18 cellular contexts compared by ENCODE assay signal in genomic region chr12:93689076-93689834, GRCh38. TPM values are rescaled to one million over a fixed set of nuclear protein-coding genes. Genes with fewer than 3 reads are reported as not detected.
DNase-seq lines count a peak whose midpoint lies in the region; ATAC-seq, FAIRE-seq and TF ChIP-seq lines count a peak whose summit lies in the region.
"Had no signal": no experiment of that assay in that cellular context is flagged by ENCODE, and none has a peak within 500 bp of the region (broad histone marks: within the 10 kb centered on the region; RNA-seq: fewer than 3 reads in every experiment).

No MANE protein-coding gene starts in this region.

- peak overlapping the region in 1 of 2 experiments; percentile 19; a peak in 2 of 4 replicates for H3K9ac ChIP-seq in K562 (ENCODE audit: insufficient read depth in 1 of 2, low read depth in 2 of 2, low read length in 2 of 2)

- FAIRE-seq in K562 (lab: Jason Lieb, UNC) (peak; percentile 79), frontal cortex (lab: Jason Lieb, UNC) (no peak)
- FAIRE-seq: colon, D721Med had no signal

- H3K79me2 ChIP-seq in K562 (ENCODE audit: control insufficient read depth, insufficient read depth, low read length): peaks cover 17% of the 10 kb centered on the region; the same call in 2 of the 3 replicates

- peak in 1 of 3 donors; percentile 89 for DNase-seq in CD4-positive, CD25-positive, alpha-beta regulatory T cell
- DNase-seq in DMS53 treated with DMSO at 0.1 percent for 48 hours (lab: John Stamatoyannopoulos, UW; ENCODE audit: unreplicated experiment) (peak; percentile 45), K562 (ENCODE audit: extremely low read depth in 1 of 4, low spot score in 3 of 4) (peak in 1 of 4 experiments; percentile 49), mucosa of descending colon (peak in 1 of 3 donors; percentile 42), D341Med (ENCODE audit: low spot score) (no peak), frontal cortex (ENCODE audit: low spot score in 2 of 2) (no peak)
- no peak for DNase-seq in stimulated activated CD4-positive, alpha-beta T cell treated with anti-CD3 and anti-CD28 coated beads, Interleukin-2, amount 100 ng/mL, for 24 hours
- DNase-seq: Karpas-422; left lung; NCI-H2171; NK-92 treated with Interleukin-12 subunit alpha and Interleukin-12 subunit beta, amount 100 ng/mL, for 24 hours; stimulated activated CD4-positive, alpha-beta T cell treated with anti-CD3 and anti-CD28 coated beads, Interleukin-4, amount 100 ng/mL, for 24 hours; SW 1271 had no signal

- H3K4me1 Mint-ChIP-seq in CD4-positive, CD25-positive, alpha-beta regulatory T cell: peaks cover 5 to 43% (median 31%) of the 10 kb centered on the region in 4 donors

- no peaks in the 10 kb centered on the region for H3K27me3 Mint-ChIP-seq in CD4-positive, CD25-positive, alpha-beta regulatory T cell
- H3K27me3 Mint-ChIP-seq: activated naive CD8-positive, alpha-beta T cell had no signal

- peak; percentile 47 to 71 for ATAC-seq in CD4-positive, CD25-positive, alpha-beta regulatory T cell (ENCODE audit: low read depth in 2 of 2)
- ATAC-seq in K562 (peak; percentile 56), mucosa of descending colon (peak; percentile 83)
- ATAC-seq: left lung had no signal

- 0 out of 2 replicates have a peak overlapping the region, but pooled peaks have one; percentile 7 for H2AFZ ChIP-seq in K562 (ENCODE audit: low read depth, low read length)

- peaks cover 16% of the 10 kb centered on the region for H3K4me1 ChIP-seq in CD4-positive, CD25-positive, alpha-beta regulatory T cell (ENCODE audit: control insufficient read depth, insufficient read depth, low read length, poor library complexity, severe bottlenecking)
- H3K4me1 ChIP-seq in K562 (replicated peaks in 1 of 2; ENCODE audit: control insufficient read depth in 2 of 2, insufficient read depth in 2 of 2, low read length in 2 of 2) (peaks cover 3 to 24% of the 10 kb centered on the region in 2 experiments; a peak in 4 of 5 replicates), mucosa of descending colon (ENCODE audit: low read depth) (peaks cover 10% of the 10 kb centered on the region)
- H3K4me1 ChIP-seq: left lung had no signal

- peak overlapping the region; percentile 1 for H3K4me3 ChIP-seq in CD4-positive, CD25-positive, alpha-beta regulatory T cell (ENCODE audit: low read depth, low read length)
- no peak overlapping the region for H3K4me3 ChIP-seq in K562
- H3K4me3 ChIP-seq in mucosa of descending colon: no peak overlapping the region
- H3K4me3 ChIP-seq: left lung, skin epidermis had no signal

- BruUV-seq in K562 (replicated peaks; lab: Mats Ljungman, UMichigan): no TSS peak

- TF ChIP-seq POLR2A in K562 (conservative IDR thresholded peaks at IDR 0.05): no peak

- H3K27ac ChIP-seq in CD4-positive, CD25-positive, alpha-beta regulatory T cell (ENCODE audit: insufficient read depth, low read length, poor library complexity, severe bottlenecking): no peak overlapping the region
- H3K27ac ChIP-seq in K562 (ENCODE audit: extremely low read depth, low read depth, low read length): peak overlapping the region; percentile 45; the same call in 1 of the 3 replicates
- H3K27ac ChIP-seq: left lung, RWPE1 had no signal

- H3K9me1 ChIP-seq in K562 (ENCODE audit: control insufficient read depth, insufficient read depth, low read length): no peaks in the 10 kb centered on the region

- no peaks in the 10 kb centered on the region for H3K27me3 ChIP-seq in CD4-positive, CD25-positive, alpha-beta regulatory T cell (ENCODE audit: control insufficient read depth, insufficient read depth, low read length)
- no peaks in the 10 kb centered on the region for H3K27me3 ChIP-seq in K562 (ENCODE audit: control insufficient read depth in 2 of 2, insufficient read depth in 2 of 2, low read length in 2 of 2)
- H3K27me3 ChIP-seq: left lung had no signal

- H3K4me2 ChIP-seq in K562 (ENCODE audit: insufficient read depth, low read length): no peak overlapping the region

- no peaks in the 10 kb centered on the region for H3K36me3 ChIP-seq in CD4-positive, CD25-positive, alpha-beta regulatory T cell (ENCODE audit: control insufficient read depth, insufficient read depth, low read length)
- H3K36me3 ChIP-seq in K562 (ENCODE audit: control insufficient read depth, insufficient read depth, low read length) (no peaks in the 10 kb centered on the region), mucosa of descending colon (ENCODE audit: low read depth) (no peaks in the 10 kb centered on the region)
- H3K36me3 ChIP-seq: left lung had no signal

- H3K9me3 ChIP-seq in CD4-positive, CD25-positive, alpha-beta regulatory T cell (ENCODE audit: control insufficient read depth in 2 of 2, low read length in 2 of 2): peaks cover 0 to 2% of the 10 kb centered on the region in 2 experiments
- no peaks in the 10 kb centered on the region for H3K9me3 ChIP-seq in K562 (replicated peaks; ENCODE audit: control insufficient read depth, insufficient read depth, low read depth, low read length)
- H3K9me3 ChIP-seq in mucosa of descending colon: no peaks in the 10 kb centered on the region
- H3K9me3 ChIP-seq: left lung had no signal

- in situ Hi-C loops in K562 (cut with MboI): no loop called here

- peak overlapping the region; percentile 29 to 77 (median 37) for H3K27ac Mint-ChIP-seq in CD4-positive, CD25-positive, alpha-beta regulatory T cell
- H3K27ac Mint-ChIP-seq: activated naive CD8-positive, alpha-beta T cell had no signal

- peaks cover 0 to 7% (median 1%) of the 10 kb centered on the region in 7 donors for H3K9me3 Mint-ChIP-seq in CD4-positive, CD25-positive, alpha-beta regulatory T cell

- whole genome bisulfite sequencing in K562 (ENCODE audit: insufficient coverage, low coverage, missing lambda C conversion rate): 65% methylated on average over 2 of the region's 2 CpGs

- POLR2A ChIA-PET in K562 (lab: Yijun Ruan, JAX): interaction anchor here (0.7 to 1.4 kb wide), 5 partner anchors 10 to 598 kb away, joined by 3 to 5 read pairs (median 3); partner anchors contain the start of gene CRADD

- intact Hi-C loops in K562 (cut with micrococcal nuclease) (no loop called here), mucosa of descending colon (cut with DNase I, micrococcal nuclease) (no loop called here)

- peak overlapping the region in 1 of 4 donors; percentile 18 for H3K4me3 Mint-ChIP-seq in CD4-positive, CD25-positive, alpha-beta regulatory T cell
- H3K4me3 Mint-ChIP-seq: activated naive CD8-positive, alpha-beta T cell had no signal

- TF ChIP-seq CTCF in K562 (IDR thresholded peaks at IDR 0.05 in 2 of 3, conservative IDR thresholded peaks at IDR 0.05 in 1 of 3; ENCODE audit: insufficient read depth in 2 of 3, low read depth in 1 of 3, low read length in 3 of 3) (no peak), mucosa of descending colon (IDR thresholded peaks at IDR 0.05) (no peak)

- TF ChIP-seq EP300 in K562 (IDR thresholded peaks at IDR 0.05; ENCODE audit: low read length): no peak

- no peaks in the 10 kb centered on the region for H4K20me1 ChIP-seq in K562 (replicated peaks; ENCODE audit: control insufficient read depth, insufficient read depth, low read length)

- H3K36me3 Mint-ChIP-seq in CD4-positive, CD25-positive, alpha-beta regulatory T cell: peaks cover 26% of the 10 kb centered on the region

- CTCF ChIA-PET in K562 (lab: Yijun Ruan, JAX; ENCODE audit: low intra/inter-chr PET ratio): no interaction called here

- no peak for TF ChIP-seq RAD21 in K562 (CRISPR knock-in tag; conservative IDR thresholded peaks at IDR 0.05 in 1 of 2, IDR thresholded peaks at IDR 0.05 in 1 of 2)

TF ChIP-seq in K562, 482 proteins besides CTCF, POLR2A, EP300 and RAD21 (continues in another document):
- no peak for TF ChIP-seq MNT (conservative IDR thresholded peaks at IDR 0.05)
- TF ChIP-seq ZZZ3 (IDR thresholded peaks at IDR 0.05): no peak

RNA-seq across cellular contexts. Expression of gene CRADD, which starts 12.1 kb away (rescaled TPM):
- total RNA-seq in CD4-positive, CD25-positive, alpha-beta regulatory T cell: 10.1 TPM
- 10 to 100 TPM; 19.5 to 24.2 (median 21.3) TPM for polyA plus RNA-seq in CD4-positive, CD25-positive, alpha-beta regulatory T cell
- total RNA-seq in K562 (2011; cell fraction: chromatin; rRNA removed; ENCODE audit: low replicate concordance): 40.5 and 42.6 TPM in 2 replicates
- total RNA-seq in K562 (2011; cell fraction: nucleolus; rRNA removed): 19.3 and 19.5 TPM in 2 replicates
- 30.1 and 58.6 TPM in 2 replicates for total RNA-seq in K562 (2011; cell fraction: nucleoplasm; rRNA removed)
- total RNA-seq in K562 (2014; rRNA removed): 34.0 and 41.1 TPM in 2 replicates
- 25.9 and 36.2 TPM in 2 replicates for total RNA-seq in K562 (2014; rRNA removed; fragmentation: Illumina TruSeq; extraction: Trizol)
- total RNA-seq in K562 (2015; rRNA removed; fragmentation: Illumina TruSeq; extraction: Trizol): 25.2 and 26.4 TPM in 2 replicates
- 29.5 and 31.4 TPM in 2 replicates for total RNA-seq in K562 (2021)
- 25.9 and 26.6 TPM in 2 replicates for polyA plus RNA-seq in K562 (2011; rRNA removed)
- polyA plus RNA-seq in K562 (2011; cell fraction: cytosol; rRNA removed): 34.4 and 35.1 TPM in 2 replicates
- 9.0 and 12.8 TPM in 2 replicates for polyA plus RNA-seq in K562 (2011; cell fraction: nucleus; rRNA removed)
- 29.0 and 43.4 TPM in 2 replicates for polyA plus RNA-seq in K562 (2012)
- 24.1 and 32.1 TPM in 2 replicates for polyA plus RNA-seq in K562 (2014; fragmentation: Illumina TruSeq; extraction: Trizol)
- 10 to 100 TPM; 20.5 to 24.9 TPM for polyA plus RNA-seq in K562 (2014; fragmentation: Nextera tagmentation; extraction: Ambion mirVana)
- 38.2 and 38.6 TPM in 2 replicates for polyA plus RNA-seq in K562 (2014; rRNA removed)
- 15.8 and 23.3 TPM in 2 replicates for polyA minus RNA-seq in K562 (2011; rRNA and poly(A)+ RNA removed)
- 5.2 and 10.3 TPM in 2 replicates for polyA minus RNA-seq in K562 (2011; cell fraction: cytosol; rRNA and poly(A)+ RNA removed)
- polyA minus RNA-seq in K562 (2011; cell fraction: nucleus; rRNA and poly(A)+ RNA removed): 12.8 and 14.1 TPM in 2 replicates
- total RNA-seq in mucosa of descending colon: 10 to 100 TPM; 18.4 to 27.9 (median 22.7) TPM
- 9.8 TPM for total RNA-seq in frontal cortex
